ENCODE assay signal across 15 cellular contexts in genomic region chr14:85572845-85573244, GRCh38. TPM values are rescaled to one million over a fixed set of nuclear protein-coding genes. Genes with fewer than 3 reads are reported as not detected.
DNase-seq lines count a peak whose midpoint lies in the region; ATAC-seq, FAIRE-seq and TF ChIP-seq lines count a peak whose summit lies in the region.
"Had no signal": no experiment of that assay in that cellular context is flagged by ENCODE, and none has a peak within 500 bp of the region (broad histone marks: within the 10 kb centered on the region; RNA-seq: fewer than 3 reads in every experiment).

No MANE protein-coding gene starts in this region.

- peak; percentile 33 for DNase-seq in HFF-Myc (ENCODE audit: extremely low read depth, low read depth)
- DNase-seq in astrocyte (ENCODE audit: low read depth) = peak; percentile 88
- peak; percentile 55 for DNase-seq in kidney glomerular epithelial cell (lab: John Stamatoyannopoulos, UW)
- no peak for DNase-seq in NK-92 treated with Interleukin-12 subunit alpha and Interleukin-12 subunit beta, amount 100 ng/mL, for 24 hours (lab: John Stamatoyannopoulos, UW)
- no peak for DNase-seq in left colon
- DNase-seq in NCI-H345 treated with DMSO at 0.1 percent for 48 hours (lab: John Stamatoyannopoulos, UW; ENCODE audit: unreplicated experiment) = no peak
- DNase-seq: activated CD4-positive, CD25-positive, alpha-beta regulatory T cell treated with anti-CD3 and anti-CD28 coated beads, Interleukin-2, amount 50 U/mL, for 72 hours; activated naive CD8-positive, alpha-beta T cell treated with anti-CD3 and anti-CD28 coated beads, Interleukin-2, amount 10 ng/mL, durations not matched to agents 7 days and 5 days; CD4-positive, alpha-beta T cell; SHP77 had no signal

- H3K9me3 ChIP-seq in astrocyte (ENCODE audit: insufficient read depth, low read depth, low read length) = no peaks in the 10 kb centered on the region

- peaks cover 55% of the 10 kb centered on the region for H3K4me1 ChIP-seq in ACC112 (ENCODE audit: control insufficient read depth, insufficient read depth, low read length, unreplicated experiment)
- H3K4me1 ChIP-seq in astrocyte (ENCODE audit: insufficient read depth, low read length) = peaks cover 29% of the 10 kb centered on the region

- H3K9ac ChIP-seq in astrocyte (ENCODE audit: low read length) = no peak overlapping the region

- H3K79me2 ChIP-seq in ACC112 (ENCODE audit: control insufficient read depth, insufficient read depth, low read length, unreplicated experiment) (no peaks in the 10 kb centered on the region), astrocyte (ENCODE audit: insufficient read depth, low read length) (no peaks in the 10 kb centered on the region)

- FAIRE-seq in astrocyte (lab: Jason Lieb, UNC) = peak; percentile 72
- FAIRE-seq: GM12891 had no signal

- H2AFZ ChIP-seq in ACC112 (ENCODE audit: low read length, unreplicated experiment) (peak overlapping the region; percentile 17), astrocyte (ENCODE audit: low read depth, low read length) (no peak overlapping the region)

- intact Hi-C loops in left colon (cut with DNase I, micrococcal nuclease) = no loop called here

- H3K4me2 ChIP-seq in astrocyte (ENCODE audit: low read length) = peak overlapping the region; percentile 57

- no peaks in the 10 kb centered on the region for H3K27me3 Mint-ChIP-seq in astrocyte (ENCODE audit: low read depth, unreplicated experiment)
- H3K27me3 Mint-ChIP-seq: activated naive CD8-positive, alpha-beta T cell treated with anti-CD3 and anti-CD28 coated beads, Interleukin-2, amount 10 ng/mL, durations not matched to agents 7 days and 5 days; CD4-positive, alpha-beta T cell; progenitor cell of endocrine pancreas had no signal

- TF ChIP-seq CTCF in HFF-Myc (IDR thresholded peaks at IDR 0.05; ENCODE audit: low read depth, low read length, missing control alignments) (no peak), astrocyte (IDR thresholded peaks at IDR 0.05; ENCODE audit: insufficient read depth, low read depth, low read length) (no peak)

- peak overlapping the region; percentile 90 for H3K27ac Mint-ChIP-seq in astrocyte (ENCODE audit: unreplicated experiment)
- H3K27ac Mint-ChIP-seq: activated naive CD8-positive, alpha-beta T cell treated with anti-CD3 and anti-CD28 coated beads, Interleukin-2, amount 10 ng/mL, durations not matched to agents 7 days and 5 days; CD4-positive, alpha-beta T cell had no signal

- H3K9me3 Mint-ChIP-seq in astrocyte (ENCODE audit: unreplicated experiment) = no peaks in the 10 kb centered on the region
- H3K9me3 Mint-ChIP-seq: activated naive CD8-positive, alpha-beta T cell treated with anti-CD3 and anti-CD28 coated beads, Interleukin-2, amount 10 ng/mL, durations not matched to agents 7 days and 5 days had no signal

- H3K36me3 ChIP-seq in ACC112 (ENCODE audit: insufficient read depth, low read length) (no peaks in the 10 kb centered on the region), astrocyte (ENCODE audit: insufficient read depth, low read length) (no peaks in the 10 kb centered on the region)

- H4K20me1 ChIP-seq in astrocyte (ENCODE audit: insufficient read depth, low read length) = no peaks in the 10 kb centered on the region

- peaks cover 71% of the 10 kb centered on the region for H3K4me1 Mint-ChIP-seq in astrocyte (ENCODE audit: low read depth, unreplicated experiment)
- H3K4me1 Mint-ChIP-seq: activated naive CD8-positive, alpha-beta T cell treated with anti-CD3 and anti-CD28 coated beads, Interleukin-2, amount 10 ng/mL, durations not matched to agents 7 days and 5 days had no signal

- H3K27me3 ChIP-seq in ACC112 (ENCODE audit: insufficient read depth, low read length) = no peaks in the 10 kb centered on the region
- H3K27me3 ChIP-seq in astrocyte (ENCODE audit: insufficient read depth, low read length) = no peaks in the 10 kb centered on the region

- ATAC-seq in left colon (no peak), HG03095 (IDR thresholded peaks at IDR 0.05; ENCODE audit: unreplicated experiment) (no peak)
- ATAC-seq: left lobe of liver had no signal

- peak overlapping the region; percentile 75 for H3K27ac ChIP-seq in ACC112 (ENCODE audit: low read depth, low read length)
- H3K27ac ChIP-seq in astrocyte (ENCODE audit: low read depth, low read length) = peak overlapping the region; percentile 53

- H3K36me3 Mint-ChIP-seq in astrocyte (ENCODE audit: low read depth, unreplicated experiment) = peaks cover 5% of the 10 kb centered on the region
- H3K36me3 Mint-ChIP-seq: activated naive CD8-positive, alpha-beta T cell treated with anti-CD3 and anti-CD28 coated beads, Interleukin-2, amount 10 ng/mL, durations not matched to agents 7 days and 5 days had no signal

- peak overlapping the region; percentile 23; the same call in 1 of the 2 replicates for H3K4me3 ChIP-seq in ACC112 (ENCODE audit: low read depth, low read length)
- no peak overlapping the region for H3K4me3 ChIP-seq in HFF-Myc (replicated peaks; ENCODE audit: low read depth, low read length)
- H3K4me3 ChIP-seq in astrocyte (ENCODE audit: insufficient read depth, low read depth, low read length) = no peak overlapping the region

- no peak overlapping the region for H3K4me3 Mint-ChIP-seq in astrocyte (ENCODE audit: unreplicated experiment)
- H3K4me3 Mint-ChIP-seq: activated naive CD8-positive, alpha-beta T cell treated with anti-CD3 and anti-CD28 coated beads, Interleukin-2, amount 10 ng/mL, durations not matched to agents 7 days and 5 days; CD4-positive, alpha-beta T cell had no signal

RNA-seq across cellular contexts. Expression of gene FLRT2, which starts 42.9 kb away (rescaled TPM):
- total RNA-seq in astrocyte (171 and 227 TPM in 2 replicates), left colon (1 to 10 TPM; 2.5 to 7.5 TPM)
- total RNA-seq: activated naive CD8-positive, alpha-beta T cell treated with anti-CD3 and anti-CD28 coated beads, Interleukin-2, amount 10 ng/mL, durations not matched to agents 7 days and 5 days; CD4-positive, alpha-beta T cell had no signal

Comparison
In these comparisons a context has a peak if more than half of its experiments do, and no peak if none do; other contexts are left out.
1. DNase-seq: peak in HFF-Myc (single experiment), astrocyte (single experiment) and kidney glomerular epithelial cell (single experiment); none in NK-92 treated with Interleukin-12 subunit alpha and Interleukin-12 subunit beta, amount 100 ng/mL, for 24 hours (single experiment), left colon (0 of 2) and NCI-H345 treated with DMSO at 0.1 percent for 48 hours (single experiment).
2. RNA of gene FLRT2, which starts 42.9 kb away (total RNA-seq): 171 to 227 TPM in astrocyte; 2.5 to 7.5 TPM in left colon; every median in the first group is over 10 times any median in the second.